In the genomic region with DNA sequence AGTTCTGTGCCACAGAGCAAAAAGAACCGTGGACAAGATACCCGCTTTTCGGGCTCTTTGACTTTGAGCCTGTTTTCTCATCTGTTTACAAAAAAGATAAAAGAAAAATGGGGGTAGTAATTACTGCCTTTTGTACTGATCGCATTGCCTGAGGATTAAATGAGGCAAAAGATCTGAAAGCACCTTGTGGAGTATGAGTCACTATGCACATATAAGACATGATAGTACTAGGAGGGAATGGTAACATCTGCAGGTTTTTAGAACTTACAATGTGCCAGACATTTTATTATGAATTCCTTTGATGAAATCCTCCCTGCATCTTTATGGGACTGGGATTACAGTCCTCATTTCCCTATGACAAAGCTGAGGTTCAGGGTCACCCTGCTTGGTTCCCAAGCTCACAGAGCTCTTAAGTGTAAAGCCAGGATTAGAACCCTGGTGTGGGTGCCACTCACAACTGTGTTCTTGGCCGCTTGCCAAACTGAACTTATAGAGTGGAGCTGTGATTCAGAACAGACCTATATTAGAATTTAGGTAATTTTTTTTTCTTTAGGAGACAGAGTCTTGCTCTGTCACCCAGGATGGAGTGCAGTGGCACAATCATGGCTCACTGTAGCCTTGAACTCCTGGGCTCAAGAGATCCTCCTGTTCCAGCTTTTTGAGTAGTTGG, we compare ENCODE assay signal across 8 cellular contexts. TPM values are rescaled to one million over a fixed set of nuclear protein-coding genes. Genes with fewer than 3 reads are reported as not detected.
A peak's percentile ranks its signal among the peaks of the same experiment; 100 is the strongest.
DNase-seq lines count a peak whose midpoint lies in the region; ATAC-seq and TF ChIP-seq lines count a peak whose summit lies in the region.

No MANE protein-coding gene starts in this region.

- peak overlapping the region; percentile 78 for H3K27ac ChIP-seq in colonic mucosa

- no peaks in the 10 kb centered on the region for H3K9me3 Mint-ChIP-seq in T-cell

- no peak for TF ChIP-seq CTCF in colonic mucosa (IDR thresholded peaks at IDR 0.05)

- CTCF ChIA-PET in T-cell (lab: Charles Lee): no interaction called here

- peak overlapping the region; percentile 81 to 89 for H3K27ac Mint-ChIP-seq in T-cell

- peaks cover 3% of the 10 kb centered on the region for H3K36me3 Mint-ChIP-seq in T-cell

- DNase-seq in T-cell (peak in 8 of 34 experiments; percentile 3 to 47 (median 24)), colonic mucosa (no peak)
- DNase-seq in stimulated activated CD4-positive, alpha-beta T cell treated with anti-CD3 and anti-CD28 coated beads, Interleukin-1b, Interleukin-23, amount 100 ng/mL, for 48 hours: peak; percentile 73

- POLR2A ChIA-PET in T-cell (lab: Charles Lee): no interaction called here

- H3K4me1 Mint-ChIP-seq in T-cell: peaks cover 38 to 49% (median 38%) of the 10 kb centered on the region in 3 donors

- no peaks in the 10 kb centered on the region for H3K4me1 ChIP-seq in colonic mucosa

- no peaks in the 10 kb centered on the region for H3K27me3 Mint-ChIP-seq in T-cell

- H3K4me3 Mint-ChIP-seq in T-cell: peak overlapping the region; percentile 85 to 94 (median 86)

- H3K9me3 ChIP-seq in colonic mucosa: no peaks in the 10 kb centered on the region

- ATAC-seq in GM18868 (IDR thresholded peaks at IDR 0.05; ENCODE audit: unreplicated experiment) (peak; percentile 27), T-cell (replicated peaks in 1 of 4) (peak; percentile 22 to 46 (median 38)), GM21576 (IDR thresholded peaks at IDR 0.05; ENCODE audit: unreplicated experiment) (no peak), GM18498 (IDR thresholded peaks at IDR 0.05; ENCODE audit: unreplicated experiment) (no peak), GM19395 (IDR thresholded peaks at IDR 0.05; ENCODE audit: unreplicated experiment) (no peak), HG03439 (IDR thresholded peaks at IDR 0.05; ENCODE audit: unreplicated experiment) (no peak)

- no peaks in the 10 kb centered on the region for H3K27me3 ChIP-seq in colonic mucosa

- H3K9ac ChIP-seq in colonic mucosa (ENCODE audit: low read depth in 2 of 2, low read length in 2 of 2): no peak overlapping the region

- intact Hi-C loops in colonic mucosa (cut with DNase I): no loop called here

- H3K36me3 ChIP-seq in colonic mucosa: no peaks in the 10 kb centered on the region

- no peak overlapping the region for H3K4me3 ChIP-seq in colonic mucosa

RNA-seq across cellular contexts. Expression of a gene that starts 1.8 kb away (rescaled TPM):
- total RNA-seq in T-cell: 10 to 100 TPM; 12.9 to 37.0 (median 14.6) TPM
- 1 to 10 TPM; 3.4 to 5.3 TPM for total RNA-seq in colonic mucosa

Comparison
In these comparisons a context has a peak if more than half of its experiments do, and no peak if none do; other contexts are left out.
1. ATAC-seq: peak in GM18868 (single experiment) and T-cell (4 of 4); none in GM21576 (single experiment), GM18498 (single experiment), GM19395 (single experiment) and HG03439 (single experiment).